Comparison of ENCODE assay signal across 1 cellular context in genomic region chr17:77374170-77374936, GRCh38.
TF ChIP-seq lines count a peak whose summit lies in the region.

No MANE protein-coding gene starts in this region.

TF ChIP-seq in HepG2, 621 proteins besides CTCF, POLR2A, EP300 and RAD21 (continued from another document and continues in another):
- TF ChIP-seq GPBP1L1 (CRISPR knock-in tag; IDR thresholded peaks at IDR 0.05): no peak
- TF ChIP-seq ZNF639 (CRISPR knock-in tag; conservative IDR thresholded peaks at IDR 0.05): no peak
- TF ChIP-seq ZNF230 (CRISPR knock-in tag; IDR thresholded peaks at IDR 0.05): peak; percentile 94; the same call in 1 of the 2 replicates
- TF ChIP-seq KAT7 (CRISPR knock-in tag; IDR thresholded peaks at IDR 0.05; ENCODE audit: borderline replicate concordance): no peak; the same call in 1 of the 2 replicates
- TF ChIP-seq GABPB1 (CRISPR knock-in tag; IDR thresholded peaks at IDR 0.05): peak; percentile 53; the same call in 1 of the 2 replicates
- peak; percentile 94 for TF ChIP-seq ZNF687 (CRISPR knock-in tag; IDR thresholded peaks at IDR 0.05)
- TF ChIP-seq ZNF614 (CRISPR knock-in tag; IDR thresholded peaks at IDR 0.05; ENCODE audit: borderline replicate concordance): peak; percentile 65; the same call in 1 of the 2 replicates
- peak; percentile 69; the same call in 1 of the 2 replicates for TF ChIP-seq SIX1 (CRISPR knock-in tag; IDR thresholded peaks at IDR 0.05; ENCODE audit: borderline replicate concordance)
- TF ChIP-seq ZFY (CRISPR knock-in tag; IDR thresholded peaks at IDR 0.05): peak; percentile 46
- no peak for TF ChIP-seq ZNF776 (CRISPR knock-in tag; IDR thresholded peaks at IDR 0.05)
- peak; percentile 56; the same call in 1 of the 2 replicates for TF ChIP-seq NR2C2 (CRISPR knock-in tag; IDR thresholded peaks at IDR 0.05; ENCODE audit: borderline replicate concordance)
- 0 out of 2 replicates have a peak, but pooled peaks have one; percentile 16 for TF ChIP-seq SSRP1 (CRISPR knock-in tag; IDR thresholded peaks at IDR 0.05)
- TF ChIP-seq SUZ12 (IDR thresholded peaks at IDR 0.05; ENCODE audit: low read depth, low read length): no peak
- TF ChIP-seq TMF1 (CRISPR knock-in tag; IDR thresholded peaks at IDR 0.05; ENCODE audit: low read depth): no peak
- TF ChIP-seq CCAR2 (optimal IDR thresholded peaks at IDR 0.05; ENCODE audit: low read depth, low read length): no peak
- TF ChIP-seq ZBTB1 (CRISPR knock-in tag; IDR thresholded peaks at IDR 0.05; ENCODE audit: borderline replicate concordance): no peak
- peak; percentile 48; the same call in 1 of the 2 replicates for TF ChIP-seq ZNF652 (CRISPR knock-in tag; IDR thresholded peaks at IDR 0.05; ENCODE audit: borderline replicate concordance, low read depth)
- TF ChIP-seq TFAP4 (IDR thresholded peaks at IDR 0.05; ENCODE audit: borderline replicate concordance, low read depth): peak; percentile 47; the same call in 1 of the 2 replicates
- TF ChIP-seq JUND (CRISPR knock-in tag; IDR thresholded peaks at IDR 0.05): no peak
- no peak for TF ChIP-seq ZNF124 (CRISPR knock-in tag; IDR thresholded peaks at IDR 0.05)
- TF ChIP-seq ETS1 (CRISPR knock-in tag; IDR thresholded peaks at IDR 0.05): 0 out of 2 replicates have a peak, but pooled peaks have one; percentile 25
- no peak for TF ChIP-seq BRF2 (CRISPR knock-in tag; IDR thresholded peaks at IDR 0.05)
- no peak for TF ChIP-seq ZFAT (CRISPR knock-in tag; conservative IDR thresholded peaks at IDR 0.05)
- peak; percentile 52; the same call in 1 of the 2 replicates for TF ChIP-seq ZHX1 (CRISPR knock-in tag; IDR thresholded peaks at IDR 0.05; ENCODE audit: low read depth)
- TF ChIP-seq DNMT1 (CRISPR knock-in tag; IDR thresholded peaks at IDR 0.05): no peak
- no peak for TF ChIP-seq TOE1 (CRISPR knock-in tag; IDR thresholded peaks at IDR 0.05)
- TF ChIP-seq ZNF441 (CRISPR knock-in tag; IDR thresholded peaks at IDR 0.05; ENCODE audit: borderline replicate concordance): no peak
- TF ChIP-seq ASH2L (IDR thresholded peaks at IDR 0.05; ENCODE audit: insufficient read length, low read depth, low read length): peak; percentile 78
- peak; percentile 70 for TF ChIP-seq IKZF4 (CRISPR knock-in tag; IDR thresholded peaks at IDR 0.05; ENCODE audit: borderline replicate concordance, low read depth, not compliant biosample characterization)
- TF ChIP-seq AGO2 (optimal IDR thresholded peaks at IDR 0.05; ENCODE audit: low read depth, low read length): peak; percentile 85
- no peak for TF ChIP-seq NR0B2 (CRISPR knock-in tag; IDR thresholded peaks at IDR 0.05)
- TF ChIP-seq ZNF709 (CRISPR knock-in tag; IDR thresholded peaks at IDR 0.05): no peak
- peak; percentile 64; the same call in 1 of the 2 replicates for TF ChIP-seq GATA4 (IDR thresholded peaks at IDR 0.05; ENCODE audit: borderline replicate concordance, low read depth)
- no peak; the same call in 1 of the 2 replicates for TF ChIP-seq SP2 (CRISPR knock-in tag; IDR thresholded peaks at IDR 0.05)
- TF ChIP-seq ZNF784 (CRISPR knock-in tag; IDR thresholded peaks at IDR 0.05; ENCODE audit: borderline replicate concordance): no peak
- peak; percentile 74; the same call in 1 of the 2 replicates for TF ChIP-seq MYPOP (CRISPR knock-in tag; IDR thresholded peaks at IDR 0.05)
- TF ChIP-seq MED13 (CRISPR knock-in tag; IDR thresholded peaks at IDR 0.05): no peak
- no peak for TF ChIP-seq MAFG (CRISPR knock-in tag; IDR thresholded peaks at IDR 0.05)
- TF ChIP-seq ONECUT2 (CRISPR knock-in tag; IDR thresholded peaks at IDR 0.05): peak; percentile 11; the same call in 1 of the 2 replicates
- no peak for TF ChIP-seq PRDM10 (CRISPR knock-in tag; IDR thresholded peaks at IDR 0.05; ENCODE audit: low read depth)
- TF ChIP-seq MXI1 (IDR thresholded peaks at IDR 0.05; ENCODE audit: borderline replicate concordance, low read depth, low read length): peak; percentile 32; the same call in 1 of the 3 replicates
- TF ChIP-seq ZNF317 (CRISPR knock-in tag; IDR thresholded peaks at IDR 0.05): no peak
- peak; percentile 42; the same call in 1 of the 2 replicates for TF ChIP-seq GATAD1 (CRISPR knock-in tag; IDR thresholded peaks at IDR 0.05)
